Comparison of ENCODE assay signal across 15 cellular contexts in genomic region chr12:54824402-54824801, GRCh38. TPM values are rescaled to one million over a fixed set of nuclear protein-coding genes. Genes with fewer than 3 reads are reported as not detected.
DNase-seq lines count a peak whose midpoint lies in the region; ATAC-seq and TF ChIP-seq lines count a peak whose summit lies in the region.
"Had no signal": no experiment of that assay in that cellular context is flagged by ENCODE, and none has a peak within 500 bp of the region (broad histone marks: within the 10 kb centered on the region; RNA-seq: fewer than 3 reads in every experiment).

No MANE protein-coding gene starts in this region.

- no peak for TF ChIP-seq RAD21 in HCT116 (IDR thresholded peaks at IDR 0.05; ENCODE audit: low read depth)

- TF ChIP-seq CTCF in CD8-positive, alpha-beta T cell (IDR thresholded peaks at IDR 0.05): peak; percentile 31
- TF ChIP-seq CTCF in HCT116 (IDR thresholded peaks at IDR 0.05 in 2 of 3, conservative IDR thresholded peaks at IDR 0.05 in 1 of 3; ENCODE audit: borderline replicate concordance in 1 of 3, insufficient read depth in 1 of 3, low read depth in 2 of 3, low read length in 2 of 3) (peak in 2 of 3 experiments; percentile 50 to 59; a peak in 4 of 6 replicates), lower lobe of right lung (IDR thresholded peaks at IDR 0.05) (peak; percentile 15)

- H3K27me3 Mint-ChIP-seq in CD8-positive, alpha-beta T cell (ENCODE audit: low read depth): peaks cover 5% of the 10 kb centered on the region

- H3K27me3 ChIP-seq in CD8-positive, alpha-beta T cell (ENCODE audit: insufficient read depth, low read length): no peaks in the 10 kb centered on the region
- H3K27me3 ChIP-seq in HCT116 (ENCODE audit: insufficient read depth, low read length) (peaks cover 3% of the 10 kb centered on the region; the same call in 1 of the 2 replicates), lower lobe of right lung (ENCODE audit: low read depth) (no peaks in the 10 kb centered on the region)
- H3K27me3 ChIP-seq: hepatocyte had no signal

- no peak overlapping the region for H2AFZ ChIP-seq in HCT116 (ENCODE audit: low read depth, low read length, poor library complexity, severe bottlenecking)
- H2AFZ ChIP-seq: hepatocyte had no signal

- POLR2A ChIA-PET in CD8-positive, alpha-beta T cell (lab: Charles Lee): no interaction called here
- POLR2A ChIA-PET in HCT116 (lab: Charles Lee): no interaction called here

- no peak overlapping the region for H3K4me3 ChIP-seq in CD8-positive, alpha-beta T cell (ENCODE audit: low read depth, low read length)
- H3K4me3 ChIP-seq in HCT116 (replicated peaks in 1 of 2; ENCODE audit: low read depth in 1 of 2, low read length in 2 of 2) (no peak overlapping the region), lower lobe of right lung (no peak overlapping the region)
- H3K4me3 ChIP-seq: hepatocyte had no signal

- DNase-seq in CD8-positive, alpha-beta T cell: no peak
- DNase-seq in HCT116 (ENCODE audit: low read depth, low spot score): peak; percentile 1
- DNase-seq in lower lobe of right lung: no peak
- no peak for DNase-seq in NCI-H1694 treated with DMSO at 0.1 percent for 48 hours (lab: John Stamatoyannopoulos, UW)
- no peak for DNase-seq in MV-4-11 (lab: John Stamatoyannopoulos, UW)
- DNase-seq in activated effector memory CD4-positive, alpha-beta T cell treated with anti-CD3 and anti-CD28 coated beads, Interleukin-2, amount 50 U/mL, for 16 hours: no peak
- DNase-seq: activated CD4-positive, alpha-beta T cell treated with anti-CD3 and anti-CD28 coated beads, Interleukin-2, amount 10 ng/mL, durations not matched to agents 7 days and 5 days; activated T-cell treated with anti-CD3 and anti-CD28 coated beads, Interleukin-2, amount 50 U/mL, for 48 hours; CD4-positive, alpha-beta T cell; naive thymus-derived CD4-positive, alpha-beta T cell; stimulated activated CD4-positive, alpha-beta T cell treated with anti-CD3 and anti-CD28 coated beads, Interleukin-2, amount 100 ng/mL, for 24 hours had no signal

- H3K9me3 Mint-ChIP-seq in CD8-positive, alpha-beta T cell: peaks cover 6% of the 10 kb centered on the region

- H3K4me2 ChIP-seq in HCT116 (ENCODE audit: low read length): no peak overlapping the region
- H3K4me2 ChIP-seq: hepatocyte had no signal

- no peaks in the 10 kb centered on the region for H4K20me1 ChIP-seq in HCT116 (ENCODE audit: insufficient read depth)

- no peaks in the 10 kb centered on the region for H3K79me2 ChIP-seq in HCT116 (ENCODE audit: insufficient read depth, low read length)
- H3K79me2 ChIP-seq: hepatocyte had no signal

- no peaks in the 10 kb centered on the region for H3K9me3 ChIP-seq in CD8-positive, alpha-beta T cell (ENCODE audit: low read length)
- H3K9me3 ChIP-seq in HCT116 (ENCODE audit: control insufficient read depth in 1 of 2, insufficient read depth in 1 of 2, low read depth in 1 of 2, low read length in 2 of 2): no peaks in the 10 kb centered on the region
- H3K9me3 ChIP-seq in lower lobe of right lung: no peaks in the 10 kb centered on the region

- no peaks in the 10 kb centered on the region for H3K36me3 Mint-ChIP-seq in CD8-positive, alpha-beta T cell

- intact Hi-C loops in CD8-positive, alpha-beta T cell (cut with DNase I, micrococcal nuclease): no loop called here
- intact Hi-C loops in HCT116 (cut with micrococcal nuclease): no loop called here
- intact Hi-C loops in lower lobe of right lung (cut with DNase I): no loop called here

- no peaks in the 10 kb centered on the region for H3K9me2 ChIP-seq in HCT116 (ENCODE audit: insufficient read depth)

- no peak overlapping the region for H3K9ac ChIP-seq in HCT116 (ENCODE audit: low read length)

- CTCF ChIA-PET in CD8-positive, alpha-beta T cell (lab: Charles Lee): no interaction called here
- CTCF ChIA-PET in HCT116 (lab: Charles Lee): no interaction called here

- RAD21 ChIA-PET in HCT116 (lab: Charles Lee; ENCODE audit: low non-redundant PET in 1 of 2, low total read pairs in 2 of 2, uncharacterized antibody in 2 of 2, unreplicated experiment in 2 of 2): no interaction called here

- H3K4me1 ChIP-seq in CD8-positive, alpha-beta T cell (ENCODE audit: insufficient read depth, low read length): no peaks in the 10 kb centered on the region
- no peaks in the 10 kb centered on the region for H3K4me1 ChIP-seq in HCT116 (ENCODE audit: control insufficient read depth in 1 of 2, insufficient read depth in 2 of 2, low read length in 2 of 2)
- no peaks in the 10 kb centered on the region for H3K4me1 ChIP-seq in lower lobe of right lung

- no peaks in the 10 kb centered on the region for H3K36me3 ChIP-seq in CD8-positive, alpha-beta T cell (ENCODE audit: insufficient read depth, low read length)
- H3K36me3 ChIP-seq in HCT116 (ENCODE audit: control insufficient read depth in 1 of 2, insufficient read depth in 2 of 2, low read length in 2 of 2): no peaks in the 10 kb centered on the region
- no peaks in the 10 kb centered on the region for H3K36me3 ChIP-seq in lower lobe of right lung

- no peaks in the 10 kb centered on the region for H3K4me1 Mint-ChIP-seq in CD8-positive, alpha-beta T cell (ENCODE audit: low read depth)
- H3K4me1 Mint-ChIP-seq: activated CD4-positive, alpha-beta T cell treated with anti-CD3 and anti-CD28 coated beads, Interleukin-2, amount 10 ng/mL, durations not matched to agents 7 days and 5 days; naive thymus-derived CD4-positive, alpha-beta T cell had no signal

- H3K27ac Mint-ChIP-seq in CD8-positive, alpha-beta T cell: no peak overlapping the region
- H3K27ac Mint-ChIP-seq: activated CD4-positive, alpha-beta T cell treated with anti-CD3 and anti-CD28 coated beads, Interleukin-2, amount 10 ng/mL, durations not matched to agents 7 days and 5 days; CD4-positive, alpha-beta T cell; naive thymus-derived CD4-positive, alpha-beta T cell had no signal

- H3K27ac ChIP-seq in CD8-positive, alpha-beta T cell (ENCODE audit: low read depth, low read length): no peak overlapping the region
- H3K27ac ChIP-seq in HCT116 (ENCODE audit: low read depth, low read length) (no peak overlapping the region), lower lobe of right lung (no peak overlapping the region)
- H3K27ac ChIP-seq: hepatocyte had no signal

- no peak overlapping the region for H3K4me3 Mint-ChIP-seq in CD8-positive, alpha-beta T cell
- H3K4me3 Mint-ChIP-seq: activated CD4-positive, alpha-beta T cell treated with anti-CD3 and anti-CD28 coated beads, Interleukin-2, amount 10 ng/mL, durations not matched to agents 7 days and 5 days; CD4-positive, alpha-beta T cell; naive thymus-derived CD4-positive, alpha-beta T cell had no signal

- TF ChIP-seq POLR2A in HCT116 (IDR thresholded peaks at IDR 0.05; ENCODE audit: borderline replicate concordance, extremely low read depth, insufficient read depth, insufficient read length): no peak

- ATAC-seq in CD8-positive, alpha-beta T cell: no peak
- ATAC-seq in HCT116 (peak; percentile 66; the same call in 1 of the 2 replicates), SK-N-SH treated with all-trans-retinoic acid at 6 μM for 48 hours (0 out of 3 replicates have a peak, but pooled peaks have one; percentile 32), lower lobe of right lung (no peak), GM21367 (IDR thresholded peaks at IDR 0.05; ENCODE audit: unreplicated experiment) (no peak)
- ATAC-seq: esophagus mucosa; naive thymus-derived CD4-positive, alpha-beta T cell had no signal

- BruUV-seq in HCT116 (replicated peaks; lab: Mats Ljungman, UMichigan): no TSS peak

TF ChIP-seq in HCT116, 20 proteins besides CTCF, POLR2A, EP300 and RAD21 (continues in another document):
- TF ChIP-seq, protein P1, sequence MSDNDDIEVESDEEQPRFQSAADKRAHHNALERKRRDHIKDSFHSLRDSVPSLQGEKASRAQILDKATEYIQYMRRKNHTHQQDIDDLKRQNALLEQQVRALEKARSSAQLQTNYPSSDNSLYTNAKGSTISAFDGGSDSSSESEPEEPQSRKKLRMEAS (IDR thresholded peaks at IDR 0.05): no peak
- no peak for TF ChIP-seq EGR1 (IDR thresholded peaks at IDR 0.05; ENCODE audit: low read depth)

TF ChIP-seq in SK-N-SH treated with all-trans-retinoic acid at 6 μM for 48 hours, 23 proteins besides CTCF, POLR2A, EP300 and RAD21 (continues in another document):
- TF ChIP-seq RARB (CRISPR knock-in tag; IDR thresholded peaks at IDR 0.05) (no peak), ZFP3 (CRISPR knock-in tag; IDR thresholded peaks at IDR 0.05) (no peak), ZC3H10 (CRISPR knock-in tag; IDR thresholded peaks at IDR 0.05) (no peak), OSR1 (CRISPR knock-in tag; IDR thresholded peaks at IDR 0.05) (no peak), GLIS3 (CRISPR knock-in tag; IDR thresholded peaks at IDR 0.05) (no peak), CSDC2 (CRISPR knock-in tag; IDR thresholded peaks at IDR 0.05) (no peak), CSRNP3 (CRISPR knock-in tag; IDR thresholded peaks at IDR 0.05) (no peak), TOX (CRISPR knock-in tag; IDR thresholded peaks at IDR 0.05; ENCODE audit: borderline replicate concordance) (no peak), ZFP30 (CRISPR knock-in tag; IDR thresholded peaks at IDR 0.05) (no peak)

RNA-seq across cellular contexts. Expression of gene MUCL1, which starts 29.9 kb away (rescaled TPM):
- total RNA-seq in CD8-positive, alpha-beta T cell: not detected
- not detected for total RNA-seq in HCT116 (2021; ENCODE audit: unreplicated experiment)
- polyA plus RNA-seq in HCT116 (2012): not detected in 2 replicates
- total RNA-seq in lower lobe of right lung: not detected
- total RNA-seq: activated CD4-positive, alpha-beta T cell treated with anti-CD3 and anti-CD28 coated beads, Interleukin-2, amount 10 ng/mL, durations not matched to agents 7 days and 5 days; CD4-positive, alpha-beta T cell; esophagus mucosa; hepatocyte; naive thymus-derived CD4-positive, alpha-beta T cell had no signal
- polyA plus RNA-seq: hepatocyte; naive thymus-derived CD4-positive, alpha-beta T cell had no signal

Comparison
In these comparisons a context has a peak if more than half of its experiments do, and no peak if none do; other contexts are left out.
1. ATAC-seq: peak in HCT116 (single experiment) and SK-N-SH treated with all-trans-retinoic acid at 6 μM for 48 hours (single experiment); none in CD8-positive, alpha-beta T cell (single experiment), lower lobe of right lung (0 of 2) and GM21367 (single experiment).
2. Peak in every context shown above with its lines, with median percentiles within 50 percentile points of each other: CTCF ChIP-seq.